ENCODE assay signal across 1 cellular context in the genomic region with DNA sequence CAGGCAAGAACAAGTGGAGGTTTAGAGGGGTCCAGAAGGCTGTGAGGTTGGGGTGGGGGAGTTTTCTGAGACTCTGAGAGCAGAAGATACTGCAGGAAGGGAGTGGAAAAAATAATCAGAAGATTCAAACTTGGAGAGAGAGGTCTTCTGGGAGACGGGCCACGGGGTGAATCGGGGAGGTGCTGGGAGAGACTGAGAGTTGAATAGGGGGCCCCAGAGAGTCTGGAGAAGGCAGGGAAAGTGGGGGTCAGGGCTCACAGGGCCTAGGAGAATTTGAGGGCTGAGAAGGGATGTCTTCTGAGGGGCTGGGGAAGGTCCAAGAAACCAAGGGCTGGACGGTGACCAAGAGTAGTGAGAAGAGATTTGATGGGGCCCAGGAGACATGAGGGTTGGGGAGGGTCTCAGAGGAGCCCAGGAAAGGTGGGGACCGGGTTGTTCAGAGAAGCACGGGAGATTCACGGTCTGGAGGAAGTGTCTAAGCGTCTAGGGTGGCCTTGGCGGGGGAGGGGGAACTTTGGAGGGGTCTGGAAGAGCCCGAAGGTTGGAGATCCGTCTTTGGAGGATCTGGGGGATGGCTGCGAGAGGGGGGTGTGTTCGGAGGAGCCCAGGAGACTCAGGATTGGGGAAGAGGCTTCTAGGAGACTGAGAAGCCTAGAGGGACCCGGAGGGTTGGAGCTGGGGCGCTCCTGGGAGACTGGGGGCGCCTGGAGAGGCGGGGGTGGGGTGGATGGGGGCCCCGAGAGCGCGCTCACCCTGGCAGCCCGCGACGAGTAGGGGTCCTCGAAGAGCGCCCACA.
TF ChIP-seq lines count a peak whose summit lies in the region.

No MANE protein-coding gene starts in this region.

TF ChIP-seq in A549, 52 proteins besides CTCF, POLR2A, EP300 and RAD21 (continued from another document):
- TF ChIP-seq, protein P1, sequence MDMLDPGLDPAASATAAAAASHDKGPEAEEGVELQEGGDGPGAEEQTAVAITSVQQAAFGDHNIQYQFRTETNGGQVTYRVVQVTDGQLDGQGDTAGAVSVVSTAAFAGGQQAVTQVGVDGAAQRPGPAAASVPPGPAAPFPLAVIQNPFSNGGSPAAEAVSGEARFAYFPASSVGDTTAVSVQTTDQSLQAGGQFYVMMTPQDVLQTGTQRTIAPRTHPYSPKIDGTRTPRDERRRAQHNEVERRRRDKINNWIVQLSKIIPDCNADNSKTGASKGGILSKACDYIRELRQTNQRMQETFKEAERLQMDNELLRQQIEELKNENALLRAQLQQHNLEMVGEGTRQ (IDR thresholded peaks at IDR 0.05), result no peak
- TF ChIP-seq BHLHE40 (IDR thresholded peaks at IDR 0.05; ENCODE audit: low read depth, low read length), result no peak
- TF ChIP-seq, protein P2, sequence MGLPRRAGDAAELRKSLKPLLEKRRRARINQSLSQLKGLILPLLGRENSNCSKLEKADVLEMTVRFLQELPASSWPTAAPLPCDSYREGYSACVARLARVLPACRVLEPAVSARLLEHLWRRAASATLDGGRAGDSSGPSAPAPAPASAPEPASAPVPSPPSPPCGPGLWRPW (IDR thresholded peaks at IDR 0.05), result no peak
- no peak for TF ChIP-seq TP53 (CRISPR knock-in tag; IDR thresholded peaks at IDR 0.05)
- TF ChIP-seq ZSCAN20 (CRISPR knock-in tag; IDR thresholded peaks at IDR 0.05), result no peak
- TF ChIP-seq JUNB (IDR thresholded peaks at IDR 0.05), result no peak
- no peak for TF ChIP-seq RCOR1 (IDR thresholded peaks at IDR 0.05; ENCODE audit: low read depth, low read length)
- no peak for TF ChIP-seq POLR2AphosphoS2 (conservative IDR thresholded peaks at IDR 0.05; ENCODE audit: low read length)
- no peak for TF ChIP-seq ZC3H11A (IDR thresholded peaks at IDR 0.05)
